ENCODE assay signal across 20 cellular contexts in genomic region chr7:157292770-157293412, GRCh38. TPM values are rescaled to one million over a fixed set of nuclear protein-coding genes. Genes with fewer than 3 reads are reported as not detected.
DNase-seq lines count a peak whose midpoint lies in the region; ATAC-seq and TF ChIP-seq lines count a peak whose summit lies in the region.
"Had no signal": no experiment of that assay in that cellular context is flagged by ENCODE, and none has a peak within 500 bp of the region (broad histone marks: within the 10 kb centered on the region; RNA-seq: fewer than 3 reads in every experiment).

No MANE protein-coding gene starts in this region.

- H3K14ac ChIP-seq in H9 (ENCODE audit: insufficient read depth, low read length), result no peak overlapping the region

- no peak overlapping the region for H2BK120ac ChIP-seq in H9 (ENCODE audit: low read depth, low read length, poor library complexity, severe bottlenecking)

- H3K27me3 ChIP-seq in H9 (ENCODE audit: insufficient read depth, low read length) (no peaks in the 10 kb centered on the region), Peyer's patch (no peaks in the 10 kb centered on the region), esophagus squamous epithelium (peaks cover 0 to 8% (median 0%) of the 10 kb centered on the region in 4 donors)

- no peak overlapping the region for H4K8ac ChIP-seq in H9 (replicated peaks; ENCODE audit: insufficient read length, low read depth, low read length)

- no peak overlapping the region for H4K91ac ChIP-seq in H9 (ENCODE audit: insufficient read length, low read depth, low read length)

- TF ChIP-seq POLR2A in Peyer's patch (IDR thresholded peaks at IDR 0.05) (no peak), esophagus squamous epithelium (IDR thresholded peaks at IDR 0.05) (peak in 2 of 4 donors; percentile 15 to 43)

- peak overlapping the region; percentile 12 for H3K18ac ChIP-seq in H9 (ENCODE audit: insufficient read length, low read depth, low read length)

- peak overlapping the region; percentile 25 for H2BK12ac ChIP-seq in H9 (ENCODE audit: insufficient read length, low read depth, low read length)

- 0 out of 7 replicates have a peak overlapping the region, but pooled peaks of 1 of the 3 experiments have one; percentile 72 for H3K27ac Mint-ChIP-seq in H9
- H3K27ac Mint-ChIP-seq: activated CD8-positive, alpha-beta T cell treated with anti-CD3 and anti-CD28 coated beads, Interleukin-2, amount 10 ng/mL, durations not matched to agents 7 days and 5 days; activated naive CD8-positive, alpha-beta T cell treated with anti-CD3 and anti-CD28 coated beads, Interleukin-2, amount 50 U/mL, for 24 hours; natural killer cell had no signal

- no peak for TF ChIP-seq CTCF in H9 (conservative IDR thresholded peaks at IDR 0.05)
- TF ChIP-seq CTCF in Peyer's patch (IDR thresholded peaks at IDR 0.05), result no peak
- no peak for TF ChIP-seq CTCF in esophagus squamous epithelium (IDR thresholded peaks at IDR 0.05)

- no peak overlapping the region for H3K23ac ChIP-seq in H9 (ENCODE audit: insufficient read length, low read depth, low read length)

- H3K9me3 ChIP-seq in H9 (ENCODE audit: control insufficient read depth, low read depth, low read length) (peaks cover 6% of the 10 kb centered on the region), Peyer's patch (no peaks in the 10 kb centered on the region), esophagus squamous epithelium (no peaks in the 10 kb centered on the region)

- H3K9ac ChIP-seq in H9 (ENCODE audit: extremely low read depth, insufficient read length, low read length), result no peak overlapping the region

- no peaks in the 10 kb centered on the region; the same call in 1 of the 2 replicates for H3K27me3 Mint-ChIP-seq in H9 (ENCODE audit: low read depth)
- H3K27me3 Mint-ChIP-seq: activated naive CD8-positive, alpha-beta T cell treated with anti-CD3 and anti-CD28 coated beads, Interleukin-2, amount 50 U/mL, for 24 hours had no signal

- H3K36me3 ChIP-seq in Peyer's patch, result no peaks in the 10 kb centered on the region
- H3K36me3 ChIP-seq in esophagus squamous epithelium, result no peaks in the 10 kb centered on the region
- H3K36me3 ChIP-seq: WERI-Rb-1 had no signal

- intact Hi-C loops in esophagus squamous epithelium (cut with DNase I), result no loop called here
- intact Hi-C loops in sciatic nerve (cut with DNase I), result no loop called here

- no peak overlapping the region for H2BK20ac ChIP-seq in H9 (ENCODE audit: low read depth, low read length, poor library complexity, severe bottlenecking)

- H3K27ac ChIP-seq in H9 (ENCODE audit: insufficient read length, low read depth, low read length) (no peak overlapping the region), Peyer's patch (no peak overlapping the region), esophagus squamous epithelium (peak overlapping the region; percentile 77 to 92 (median 89))
- H3K27ac ChIP-seq: WERI-Rb-1 had no signal

- H3K79me1 ChIP-seq in H9 (ENCODE audit: insufficient read depth, low read depth, low read length, poor library complexity, severe bottlenecking), result no peaks in the 10 kb centered on the region

- no peaks in the 10 kb centered on the region for H3K23me2 ChIP-seq in H9 (ENCODE audit: insufficient read length, low read depth, low read length, poor library complexity, severe bottlenecking)

- H3K79me2 ChIP-seq in H9 (ENCODE audit: insufficient read depth, low read length), result no peaks in the 10 kb centered on the region

- H2BK15ac ChIP-seq in H9 (ENCODE audit: low read depth, low read length), result no peak overlapping the region

- H2BK5ac ChIP-seq in H9 (ENCODE audit: insufficient read length, low read length), result no peak overlapping the region

- no peak overlapping the region for H3K4me3 ChIP-seq in Peyer's patch
- H3K4me3 ChIP-seq in esophagus squamous epithelium, result peak overlapping the region in 3 of 4 donors; percentile 32 to 51 (median 35)

- no peak overlapping the region for H3K4me3 Mint-ChIP-seq in H9
- H3K4me3 Mint-ChIP-seq: activated CD8-positive, alpha-beta T cell treated with anti-CD3 and anti-CD28 coated beads, Interleukin-2, amount 10 ng/mL, durations not matched to agents 7 days and 5 days; activated naive CD8-positive, alpha-beta T cell treated with anti-CD3 and anti-CD28 coated beads, Interleukin-2, amount 50 U/mL, for 24 hours; natural killer cell had no signal

- H3K4me2 ChIP-seq in H9 (ENCODE audit: insufficient read depth, insufficient read length, low read length), result no peak overlapping the region

- H3T11ph ChIP-seq in H9 (ENCODE audit: low read length), result no peak overlapping the region

- peaks cover 2 to 16% of the 10 kb centered on the region in 2 experiments; a peak in 3 of 4 replicates for H3K4me1 Mint-ChIP-seq in H9

- no peaks in the 10 kb centered on the region for H4K20me1 ChIP-seq in H9 (ENCODE audit: control insufficient read depth, insufficient read depth, insufficient read length)

- H2AK5ac ChIP-seq in H9 (ENCODE audit: insufficient read length, low read length), result no peak overlapping the region

- no peaks in the 10 kb centered on the region for H3K4me1 ChIP-seq in H9 (ENCODE audit: insufficient read depth, low read length)
- peaks cover 0 to 24% (median 0%) of the 10 kb centered on the region in 4 donors for H3K4me1 ChIP-seq in Peyer's patch
- H3K4me1 ChIP-seq in esophagus squamous epithelium, result peaks cover 19 to 67% (median 22%) of the 10 kb centered on the region in 3 donors

- no peak overlapping the region for H3K4ac ChIP-seq in H9 (ENCODE audit: low read depth, low read length)

- WGBS in H9 (ENCODE audit: extremely low coverage, insufficient read length, low lambda C conversion rate), result no CpG with 5 or more reads among the region's 32 CpGs
- no CpG with 5 or more reads among the region's 32 CpGs for WGBS in esophagus squamous epithelium, 2 donors

- peaks cover 10 to 12% of the 10 kb centered on the region in 2 experiments for H3K9me3 Mint-ChIP-seq in H9
- H3K9me3 Mint-ChIP-seq: activated naive CD8-positive, alpha-beta T cell treated with anti-CD3 and anti-CD28 coated beads, Interleukin-2, amount 50 U/mL, for 24 hours; natural killer cell had no signal

- ATAC-seq in sciatic nerve (peak; percentile 38), left lobe of liver (no peak)
- ATAC-seq: activated CD8-positive, alpha-beta T cell treated with anti-CD3 and anti-CD28 coated beads, Interleukin-2, amount 10 ng/mL, durations not matched to agents 7 days and 5 days; activated naive CD8-positive, alpha-beta T cell treated with anti-CD3 and anti-CD28 coated beads, Interleukin-2, amount 50 U/mL, for 24 hours had no signal

- no peak overlapping the region for H2AFZ ChIP-seq in H9 (ENCODE audit: low read length)

- peaks cover 5 to 13% (median 10%) of the 10 kb centered on the region in 3 experiments for H3K36me3 Mint-ChIP-seq in H9 (ENCODE audit: insufficient read depth in 1 of 3, low read depth in 3 of 3)
- H3K36me3 Mint-ChIP-seq: natural killer cell had no signal

- no peak overlapping the region for H3K56ac ChIP-seq in H9 (ENCODE audit: insufficient read length, low read depth, low read length)

- peak; percentile 63 for DNase-seq in H9
- peak in 2 of 3 donors; percentile 74 to 82 for DNase-seq in Peyer's patch
- no peak for DNase-seq in esophagus squamous epithelium (lab: John Stamatoyannopoulos, UW)
- DNase-seq in sciatic nerve (ENCODE audit: low spot score), result no peak
- DNase-seq in pons (ENCODE audit: low spot score), result no peak
- no peak for DNase-seq in NCI-H82 treated with DMSO at 0.1 percent for 48 hours (lab: John Stamatoyannopoulos, UW; ENCODE audit: unreplicated experiment)
- DNase-seq in left lobe of liver (ENCODE audit: low spot score), result no peak
- no peak for DNase-seq in COR-L47 (lab: John Stamatoyannopoulos, UW)
- DNase-seq: activated CD8-positive, alpha-beta T cell treated with anti-CD3 and anti-CD28 coated beads, Interleukin-2, amount 10 ng/mL, durations not matched to agents 7 days and 5 days; activated naive CD8-positive, alpha-beta T cell treated with anti-CD3 and anti-CD28 coated beads, Interleukin-2, amount 50 U/mL, for 24 hours; AML-193; caudate nucleus; effector CD4-positive, alpha-beta T cell; HCEC 1CT; MM.1S; natural killer cell; NCI-H2029 treated with DMSO at 0.1 percent for 48 hours; NCI-H524 treated with DMSO at 0.1 percent for 48 hours; T-helper 1 cell; WERI-Rb-1 had no signal

- H4K5ac ChIP-seq in H9 (ENCODE audit: insufficient read length, low read depth, low read length), result no peak overlapping the region

RNA-seq across cellular contexts. Expression of gene DNAJB6, which starts 43.9 kb away (rescaled TPM):
- total RNA-seq in H9 (2021) (215 and 216 TPM in 2 replicates), Peyer's patch (100 to 1,000 TPM in 1 of 4 donors, 10 to 100 TPM in 3; 47.1 to 129 (median 61.3) TPM), esophagus squamous epithelium (100 to 1,000 TPM in 3 of 4 donors, 10 to 100 TPM in 1; 96.5 to 193 (median 160) TPM), sciatic nerve (129 TPM), left lobe of liver (26.3 TPM)

Comparison
In these comparisons a context has a peak if more than half of its experiments do, and no peak if none do; other contexts are left out.
1. DNase-seq: peak in H9 (single experiment) and Peyer's patch (2 of 3); none in esophagus squamous epithelium (single experiment), sciatic nerve (single experiment), pons (single experiment), NCI-H82 treated with DMSO at 0.1 percent for 48 hours (single experiment), left lobe of liver (single experiment) and COR-L47 (single experiment).
2. H3K27ac ChIP-seq: peak in esophagus squamous epithelium (4 of 4); none in H9 (single experiment) and Peyer's patch (0 of 4).
3. H3K4me3 ChIP-seq: peak in esophagus squamous epithelium (3 of 4); none in Peyer's patch (0 of 4).